Comparison of ENCODE assay signal across 17 cellular contexts in the genomic region with DNA sequence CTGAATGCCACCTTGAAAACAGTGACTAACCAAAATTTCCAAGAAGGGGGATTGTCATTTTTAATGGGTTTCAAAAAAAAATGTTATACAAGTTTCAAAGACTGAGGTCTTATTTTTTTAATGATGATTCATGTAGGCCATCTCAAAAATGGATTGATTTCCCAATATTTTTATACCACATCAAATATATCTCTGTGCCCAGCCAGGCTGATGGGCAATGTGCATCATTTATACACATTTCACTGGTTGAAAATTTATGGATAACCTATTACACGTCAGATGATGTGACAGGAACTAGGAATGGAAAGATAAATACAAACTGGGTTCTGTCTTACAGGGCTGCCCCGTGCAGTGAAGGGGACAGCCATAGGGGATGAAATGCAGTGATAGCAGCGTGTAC.
DNase-seq lines count a peak whose midpoint lies in the region; ATAC-seq and TF ChIP-seq lines count a peak whose summit lies in the region.
"Had no signal": no experiment of that assay in that cellular context is flagged by ENCODE, and none has a peak within 500 bp of the region (broad histone marks: within the 10 kb centered on the region; RNA-seq: fewer than 3 reads in every experiment).

No MANE protein-coding gene starts in this region.

- TF ChIP-seq CTCF in PC-9 (conservative IDR thresholded peaks at IDR 0.05) (no peak), neural progenitor cell (IDR thresholded peaks at IDR 0.05) (no peak), HFFc6 (IDR thresholded peaks at IDR 0.05) (no peak)

- POLR2A ChIA-PET in PC-9 (lab: Charles Lee; ENCODE audit: unreplicated experiment): interaction anchor here (0.6 to 0.7 kb wide), 2 partner anchors 8 to 1832 kb away, joined by 3 to 6 read pairs; no protein-coding TSS in a partner anchor

- H3K9me2 ChIP-seq in PC-9 (ENCODE audit: insufficient read depth): 0 out of 2 replicates have a peak, but pooled peaks cover 3% of the 10 kb centered on the region

- H3K27ac Mint-ChIP-seq in stimulated activated naive CD8-positive, alpha-beta T cell treated with anti-CD3 and anti-CD28 coated beads, Interleukin-15, Interleukin-2, amounts not matched to agents 100 ng/mL and 50 ng/mL, for 24 hours: peak overlapping the region; percentile 23
- H3K27ac Mint-ChIP-seq in neural progenitor cell: peak overlapping the region; percentile 36
- H3K27ac Mint-ChIP-seq in HFFc6: no peak overlapping the region
- H3K27ac Mint-ChIP-seq: CD8-positive, alpha-beta T cell; IgD-negative memory B cell had no signal

- H3K36me3 Mint-ChIP-seq in stimulated activated naive CD8-positive, alpha-beta T cell treated with anti-CD3 and anti-CD28 coated beads, Interleukin-15, Interleukin-2, amounts not matched to agents 100 ng/mL and 50 ng/mL, for 24 hours (ENCODE audit: low read depth): no peaks in the 10 kb centered on the region
- H3K36me3 Mint-ChIP-seq in neural progenitor cell (no peaks in the 10 kb centered on the region), HFFc6 (ENCODE audit: low read depth) (no peaks in the 10 kb centered on the region)
- H3K36me3 Mint-ChIP-seq: CD8-positive, alpha-beta T cell; IgD-negative memory B cell had no signal

- H3K9me3 Mint-ChIP-seq in stimulated activated naive CD8-positive, alpha-beta T cell treated with anti-CD3 and anti-CD28 coated beads, Interleukin-15, Interleukin-2, amounts not matched to agents 100 ng/mL and 50 ng/mL, for 24 hours: no peaks in the 10 kb centered on the region
- H3K9me3 Mint-ChIP-seq in neural progenitor cell (peaks cover 8% of the 10 kb centered on the region), HFFc6 (no peaks in the 10 kb centered on the region)
- H3K9me3 Mint-ChIP-seq: CD8-positive, alpha-beta T cell; IgD-negative memory B cell had no signal

- H3K4me3 ChIP-seq in PC-9 (no peak overlapping the region), neural progenitor cell (no peak overlapping the region)
- H3K4me3 ChIP-seq: GM12878 had no signal

- no peak overlapping the region for H3K9ac ChIP-seq in neural progenitor cell

- H3F3A ChIP-seq in PC-9 (ENCODE audit: insufficient read depth, low read depth) (peaks cover 5% of the 10 kb centered on the region; the same call in 1 of the 2 replicates), neural progenitor cell (ENCODE audit: low read depth) (no peaks in the 10 kb centered on the region)

- H3K9me3 ChIP-seq in PC-9 (ENCODE audit: insufficient read depth, low read depth) (peaks cover 7% of the 10 kb centered on the region; the same call in 1 of the 2 replicates), neural progenitor cell (ENCODE audit: low read depth) (no peaks in the 10 kb centered on the region)

- H4K20me1 ChIP-seq in PC-9 (ENCODE audit: insufficient read depth) (no peaks in the 10 kb centered on the region), neural progenitor cell (ENCODE audit: low read depth) (no peaks in the 10 kb centered on the region)

- peaks cover 39% of the 10 kb centered on the region for H3K4me1 Mint-ChIP-seq in stimulated activated naive CD8-positive, alpha-beta T cell treated with anti-CD3 and anti-CD28 coated beads, Interleukin-15, Interleukin-2, amounts not matched to agents 100 ng/mL and 50 ng/mL, for 24 hours (ENCODE audit: low read depth)
- peaks cover 63% of the 10 kb centered on the region for H3K4me1 Mint-ChIP-seq in neural progenitor cell
- peaks cover 28% of the 10 kb centered on the region for H3K4me1 Mint-ChIP-seq in HFFc6 (ENCODE audit: low read depth)

- H3K36me3 ChIP-seq in PC-9 (ENCODE audit: low read depth) (no peaks in the 10 kb centered on the region), neural progenitor cell (no peaks in the 10 kb centered on the region)

- H3K79me2 ChIP-seq in PC-9 (ENCODE audit: low read depth) (no peaks in the 10 kb centered on the region), neural progenitor cell (ENCODE audit: low read depth) (no peaks in the 10 kb centered on the region)

- no TSS peak for BruUV-seq in PC-9 (replicated peaks; lab: Mats Ljungman, UMichigan)

- no peaks in the 10 kb centered on the region for H3K27me3 ChIP-seq in PC-9 (ENCODE audit: insufficient read depth, low read depth)
- no peaks in the 10 kb centered on the region for H3K27me3 ChIP-seq in neural progenitor cell

- no peak for DNase-seq in stimulated activated naive CD8-positive, alpha-beta T cell treated with anti-CD3 and anti-CD28 coated beads, Interleukin-15, Interleukin-2, amounts not matched to agents 100 U/mL and 50 U/mL, for 24 hours
- DNase-seq in PC-9: no peak
- DNase-seq in islet precursor cell: peak; percentile 39
- no peak for DNase-seq in neural progenitor cell (ENCODE audit: low spot score)
- DNase-seq in activated CD4-positive, alpha-beta T cell treated with anti-CD3 and anti-CD28 coated beads for 48 hours: no peak
- no peak for DNase-seq in activated CD4-positive, alpha-beta T cell treated with anti-CD3 and anti-CD28 coated beads, Interleukin-2, amount 50 U/mL, for 1 hour
- DNase-seq in HFFc6: no peak
- DNase-seq: 8988T; AML-193; Calu3; CD8-positive, alpha-beta T cell; DND-41; EL; KBM-7 had no signal

- peaks cover 26% of the 10 kb centered on the region for H3K4me1 ChIP-seq in PC-9 (replicated peaks; ENCODE audit: insufficient read depth)
- peaks cover 14% of the 10 kb centered on the region for H3K4me1 ChIP-seq in neural progenitor cell

- intact Hi-C loops in PC-9 (cut with micrococcal nuclease; ENCODE audit: unreplicated experiment): loop anchor here (1.0 kb wide), 1 partner anchor 16 kb away; no protein-coding TSS in a partner anchor

- ATAC-seq in stimulated activated naive CD8-positive, alpha-beta T cell treated with anti-CD3 and anti-CD28 coated beads, Interleukin-15, Interleukin-2, amounts not matched to agents 100 U/mL and 50 U/mL, for 24 hours: no peak
- ATAC-seq: CD8-positive, alpha-beta T cell had no signal

- H3K4me2 ChIP-seq in PC-9 (no peak overlapping the region), neural progenitor cell (no peak overlapping the region)

- H3K27ac ChIP-seq in PC-9 (peak overlapping the region; percentile 80), neural progenitor cell (no peak overlapping the region)

- CTCF ChIA-PET in PC-9 (lab: Charles Lee): interaction anchor here (0.6 kb wide), 1 partner anchor 112 kb away, joined by 3 read pairs; no protein-coding TSS in a partner anchor

- no peak overlapping the region for H3K4me3 Mint-ChIP-seq in stimulated activated naive CD8-positive, alpha-beta T cell treated with anti-CD3 and anti-CD28 coated beads, Interleukin-15, Interleukin-2, amounts not matched to agents 100 ng/mL and 50 ng/mL, for 24 hours
- H3K4me3 Mint-ChIP-seq in neural progenitor cell: no peak overlapping the region
- H3K4me3 Mint-ChIP-seq in HFFc6: no peak overlapping the region
- H3K4me3 Mint-ChIP-seq: CD8-positive, alpha-beta T cell; IgD-negative memory B cell had no signal

- H3K27me3 Mint-ChIP-seq in stimulated activated naive CD8-positive, alpha-beta T cell treated with anti-CD3 and anti-CD28 coated beads, Interleukin-15, Interleukin-2, amounts not matched to agents 100 ng/mL and 50 ng/mL, for 24 hours: no peaks in the 10 kb centered on the region
- H3K27me3 Mint-ChIP-seq in neural progenitor cell (ENCODE audit: insufficient read depth, low read depth) (peaks cover 9% of the 10 kb centered on the region), HFFc6 (ENCODE audit: insufficient read depth) (peaks cover 3% of the 10 kb centered on the region)

- no peak overlapping the region for H2AFZ ChIP-seq in PC-9
- H2AFZ ChIP-seq in neural progenitor cell (replicated peaks): no peak overlapping the region
